11 cellular contexts compared by ENCODE assay signal in genomic region chr17:52147872-52148271, GRCh38. TPM values are rescaled to one million over a fixed set of nuclear protein-coding genes. Genes with fewer than 3 reads are reported as not detected.
A peak's percentile ranks its signal among the peaks of the same experiment; 100 is the strongest.
DNase-seq lines count a peak whose midpoint lies in the region; ATAC-seq and TF ChIP-seq lines count a peak whose summit lies in the region.
"Had no signal": no experiment of that assay in that cellular context is flagged by ENCODE, and none has a peak within 500 bp of the region (broad histone marks: within the 10 kb centered on the region; RNA-seq: fewer than 3 reads in every experiment).

No MANE protein-coding gene starts in this region.

- TF ChIP-seq CTCF in GM20000 (IDR thresholded peaks at IDR 0.05; ENCODE audit: extremely low read depth, missing control alignments), result no peak

- no peak for DNase-seq in activated T-cell treated with anti-CD3 and anti-CD28 coated beads, Interleukin-2, amount 50 U/mL, for 24 hours
- DNase-seq in activated T-cell treated with anti-CD3 and anti-CD28 coated beads, Interleukin-2, amount 50 U/mL, for 1 hour, result no peak
- DNase-seq in stimulated activated naive CD8-positive, alpha-beta T cell treated with anti-CD3 and anti-CD28 coated beads, Interleukin-15, Interleukin-2, amounts not matched to agents 100 U/mL and 50 U/mL, for 24 hours, result no peak
- DNase-seq in NCI-H2227 (lab: John Stamatoyannopoulos, UW; ENCODE audit: unreplicated experiment) (no peak), occipital lobe (lab: John Stamatoyannopoulos, UW) (no peak), GM20000 (ENCODE audit: low spot score) (no peak)
- DNase-seq: activated gamma-delta T cell treated with Interleukin-2 at 50 U/mL for 16 hours, NCI-H187 had no signal

- H3K27me3 Mint-ChIP-seq in activated T-cell treated with anti-CD3 and anti-CD28 coated beads, Interleukin-2, amount 50 U/mL, for 24 hours, result peaks cover 4% of the 10 kb centered on the region
- no peaks in the 10 kb centered on the region for H3K27me3 Mint-ChIP-seq in T-helper 1 cell treated with Interleukin-12 subunit alpha and Interleukin-12 subunit beta and Interleukin-4 antibody, amounts not matched to agents 30 μg/mL and 1 μg/mL, for 36 hours (ENCODE audit: low read depth)

- peaks cover 12% of the 10 kb centered on the region for H3K4me1 Mint-ChIP-seq in activated T-cell treated with anti-CD3 and anti-CD28 coated beads, Interleukin-2, amount 50 U/mL, for 24 hours (ENCODE audit: low read depth)
- no peaks in the 10 kb centered on the region for H3K4me1 Mint-ChIP-seq in T-helper 1 cell treated with Interleukin-12 subunit alpha and Interleukin-12 subunit beta and Interleukin-4 antibody, amounts not matched to agents 30 μg/mL and 1 μg/mL, for 36 hours (ENCODE audit: low read depth)

- H3K9me3 Mint-ChIP-seq in activated T-cell treated with anti-CD3 and anti-CD28 coated beads, Interleukin-2, amount 50 U/mL, for 24 hours, result no peaks in the 10 kb centered on the region
- H3K9me3 Mint-ChIP-seq in T-helper 1 cell treated with Interleukin-12 subunit alpha and Interleukin-12 subunit beta and Interleukin-4 antibody, amounts not matched to agents 30 μg/mL and 1 μg/mL, for 36 hours, result no peaks in the 10 kb centered on the region

- ATAC-seq in HG03066 (IDR thresholded peaks at IDR 0.05; ENCODE audit: low read depth, unreplicated experiment), result peak; percentile 68
- peak; percentile 67 for ATAC-seq in stimulated activated naive CD8-positive, alpha-beta T cell treated with anti-CD3 and anti-CD28 coated beads, Interleukin-15, Interleukin-2, amounts not matched to agents 100 U/mL and 50 U/mL, for 24 hours

- H3K36me3 Mint-ChIP-seq in activated T-cell treated with anti-CD3 and anti-CD28 coated beads, Interleukin-2, amount 50 U/mL, for 24 hours (ENCODE audit: low read depth), result no peaks in the 10 kb centered on the region
- H3K36me3 Mint-ChIP-seq in T-helper 1 cell treated with Interleukin-12 subunit alpha and Interleukin-12 subunit beta and Interleukin-4 antibody, amounts not matched to agents 30 μg/mL and 1 μg/mL, for 36 hours (ENCODE audit: low read depth), result no peaks in the 10 kb centered on the region

- no peak overlapping the region for H3K4me3 Mint-ChIP-seq in activated T-cell treated with anti-CD3 and anti-CD28 coated beads, Interleukin-2, amount 50 U/mL, for 24 hours
- no peak overlapping the region for H3K4me3 Mint-ChIP-seq in T-helper 1 cell treated with Interleukin-12 subunit alpha and Interleukin-12 subunit beta and Interleukin-4 antibody, amounts not matched to agents 30 μg/mL and 1 μg/mL, for 36 hours

- peak overlapping the region; percentile 51 for H3K27ac Mint-ChIP-seq in activated T-cell treated with anti-CD3 and anti-CD28 coated beads, Interleukin-2, amount 50 U/mL, for 24 hours
- H3K27ac Mint-ChIP-seq in T-helper 1 cell treated with Interleukin-12 subunit alpha and Interleukin-12 subunit beta and Interleukin-4 antibody, amounts not matched to agents 30 μg/mL and 1 μg/mL, for 36 hours, result peak overlapping the region; percentile 41

RNA-seq across cellular contexts. Expression of gene CA10, which starts 10.6 kb away (rescaled TPM):
- 5.0 TPM for total RNA-seq in occipital lobe
- total RNA-seq: esophagus muscularis mucosa had no signal
